10 cellular contexts compared by ENCODE assay signal in the genomic region with DNA sequence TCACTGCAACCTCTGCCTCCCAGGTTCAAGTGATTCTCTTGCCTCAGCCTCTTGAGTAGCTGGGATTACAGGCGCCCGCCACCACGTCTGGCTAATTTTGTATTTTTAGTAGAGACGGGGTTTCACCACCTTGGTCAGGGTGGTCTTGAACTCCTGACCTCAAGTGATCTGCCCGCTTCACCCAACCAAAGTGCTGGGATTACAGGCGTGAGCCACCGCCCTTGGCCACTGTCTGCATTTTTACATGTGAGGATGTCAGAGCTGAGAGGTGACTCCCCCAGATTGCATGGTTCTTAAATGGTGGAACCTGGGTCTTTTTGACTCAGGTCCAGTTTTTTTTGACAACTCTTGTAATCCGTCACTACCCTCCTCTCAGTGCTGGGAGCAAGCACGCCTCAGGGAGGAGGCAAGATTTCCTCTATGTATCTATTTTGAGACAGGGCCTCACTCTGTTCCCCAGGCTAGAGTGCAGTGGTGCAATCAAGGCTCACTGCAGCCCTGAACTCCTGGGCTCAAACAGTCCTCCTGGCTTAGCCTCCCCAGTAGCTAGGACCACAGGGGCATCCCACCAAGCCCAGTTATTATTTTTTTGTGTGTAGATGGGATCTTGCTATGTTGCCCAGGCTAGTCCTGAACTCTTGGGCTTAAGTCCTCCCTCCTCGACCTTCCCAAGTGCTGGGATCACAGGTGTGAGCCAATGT. TPM values are rescaled to one million over a fixed set of nuclear protein-coding genes. Genes with fewer than 3 reads are reported as not detected.
DNase-seq lines count a peak whose midpoint lies in the region; ATAC-seq, FAIRE-seq and TF ChIP-seq lines count a peak whose summit lies in the region.
"Had no signal": no experiment of that assay in that cellular context is flagged by ENCODE, and none has a peak within 500 bp of the region (broad histone marks: within the 10 kb centered on the region; RNA-seq: fewer than 3 reads in every experiment).

No MANE protein-coding gene starts in this region.

- FAIRE-seq in pancreas (lab: Jason Lieb, UNC): no peak

- WGBS in pancreas, 2 donors: 89 to 95% methylated on average over 10 of the region's 10 CpGs

- no peaks in the 10 kb centered on the region for H3K27me3 ChIP-seq in CD8-positive, alpha-beta T cell (ENCODE audit: insufficient read depth, low read length)
- no peaks in the 10 kb centered on the region for H3K27me3 ChIP-seq in OCI-LY1 (ENCODE audit: insufficient read depth, low read length)
- no peaks in the 10 kb centered on the region for H3K27me3 ChIP-seq in endocrine pancreas (ENCODE audit: control insufficient read depth, insufficient read depth, low read length)
- no peaks in the 10 kb centered on the region for H3K27me3 ChIP-seq in pancreas

- H3K9me2 ChIP-seq in OCI-LY1 (ENCODE audit: low read depth, low read length): no peaks in the 10 kb centered on the region

- DNase-seq in CD8-positive, alpha-beta T cell: no peak
- DNase-seq in pancreas (peak in 1 of 6 donors; percentile 15), epidermal melanocyte (ENCODE audit: insufficient read length, low spot score) (no peak), GDM1 (lab: John Stamatoyannopoulos, UW) (no peak), DMS153 treated with DMSO at 0.1 percent for 48 hours (lab: John Stamatoyannopoulos, UW; ENCODE audit: unreplicated experiment) (no peak)
- DNase-seq: amniotic stem cell; stimulated activated CD4-positive, alpha-beta T cell treated with anti-CD3 and anti-CD28 coated beads, Interleukin-2, amount 100 ng/mL, for 48 hours had no signal

- intact Hi-C loops in CD8-positive, alpha-beta T cell (cut with DNase I, micrococcal nuclease): loop anchor here (1.0 to 10.0 kb wide), 4 partner anchors 21 to 439 kb away; a partner anchor contains a TSS
- intact Hi-C loops in pancreas (cut with DNase I): no loop called here

- no peaks in the 10 kb centered on the region for H3K9me3 Mint-ChIP-seq in CD8-positive, alpha-beta T cell

- H3K9ac ChIP-seq in OCI-LY1 (ENCODE audit: low read length) (peak overlapping the region; percentile 91), endocrine pancreas (ENCODE audit: control insufficient read depth, insufficient read depth, low read length) (no peak overlapping the region)

- ATAC-seq in CD8-positive, alpha-beta T cell: no peak
- ATAC-seq in pancreas (no peak), HG03457 (IDR thresholded peaks at IDR 0.05; ENCODE audit: unreplicated experiment) (no peak)

- no peaks in the 10 kb centered on the region for H3K36me3 ChIP-seq in CD8-positive, alpha-beta T cell (ENCODE audit: insufficient read depth, low read length)
- H3K36me3 ChIP-seq in OCI-LY1 (ENCODE audit: insufficient read depth, low read length): peaks cover 26% of the 10 kb centered on the region
- H3K36me3 ChIP-seq in endocrine pancreas (ENCODE audit: control insufficient read depth, insufficient read depth, low read length): no peaks in the 10 kb centered on the region
- peaks cover 0 to 19% (median 13%) of the 10 kb centered on the region in 3 donors for H3K36me3 ChIP-seq in pancreas

- peak overlapping the region; percentile 98 for H3K4me3 Mint-ChIP-seq in CD8-positive, alpha-beta T cell

- peaks cover 41% of the 10 kb centered on the region for H3K36me3 Mint-ChIP-seq in CD8-positive, alpha-beta T cell

- H2AFZ ChIP-seq in OCI-LY1 (ENCODE audit: low read length): no peak overlapping the region

- H3K27ac Mint-ChIP-seq in CD8-positive, alpha-beta T cell: peak overlapping the region; percentile 99

- H3K4me3 ChIP-seq in CD8-positive, alpha-beta T cell (ENCODE audit: low read depth, low read length): peak overlapping the region; percentile 94
- H3K4me3 ChIP-seq in OCI-LY1 (ENCODE audit: low read depth, low read length, poor library complexity, severe bottlenecking) (peak overlapping the region; percentile 82), endocrine pancreas (ENCODE audit: control insufficient read depth, insufficient read depth, low read length) (peak overlapping the region; percentile 58), pancreas (peak overlapping the region in 3 of 4 donors; percentile 88 to 97 (median 90))

- no peak for TF ChIP-seq CTCF in CD8-positive, alpha-beta T cell (IDR thresholded peaks at IDR 0.05)
- TF ChIP-seq CTCF in OCI-LY1 (IDR thresholded peaks at IDR 0.05; ENCODE audit: low read length) (no peak), pancreas (IDR thresholded peaks at IDR 0.05) (no peak)

- POLR2A ChIA-PET in CD8-positive, alpha-beta T cell (lab: Charles Lee): interaction anchor here (2.6 to 4.0 kb wide), 2 partner anchors 14 to 22 kb away, joined by 21 to 106 read pairs; a partner anchor contains a TSS

- H3K4me1 ChIP-seq in CD8-positive, alpha-beta T cell (ENCODE audit: insufficient read depth, low read length): peaks cover 41% of the 10 kb centered on the region
- H3K4me1 ChIP-seq in OCI-LY1 (ENCODE audit: insufficient read depth, low read length, severe bottlenecking) (peaks cover 40% of the 10 kb centered on the region), endocrine pancreas (ENCODE audit: control insufficient read depth, insufficient read depth, low read length) (no peaks in the 10 kb centered on the region), pancreas (peaks cover 8 to 30% (median 20%) of the 10 kb centered on the region in 3 donors)

- peak overlapping the region; percentile 64 for H3K4me2 ChIP-seq in OCI-LY1 (ENCODE audit: low read length)

- no peaks in the 10 kb centered on the region for H3K9me3 ChIP-seq in CD8-positive, alpha-beta T cell (ENCODE audit: low read length)
- H3K9me3 ChIP-seq in OCI-LY1 (ENCODE audit: low read length) (no peaks in the 10 kb centered on the region), endocrine pancreas (ENCODE audit: control insufficient read depth, low read length) (no peaks in the 10 kb centered on the region), pancreas (no peaks in the 10 kb centered on the region)

- H3F3A ChIP-seq in OCI-LY1 (ENCODE audit: insufficient read depth, low read length): no peaks in the 10 kb centered on the region

- peaks cover 35% of the 10 kb centered on the region for H3K4me1 Mint-ChIP-seq in CD8-positive, alpha-beta T cell (ENCODE audit: low read depth)

- no peaks in the 10 kb centered on the region for H3K27me3 Mint-ChIP-seq in CD8-positive, alpha-beta T cell (ENCODE audit: low read depth)

- peaks cover 37% of the 10 kb centered on the region for H3K79me2 ChIP-seq in OCI-LY1 (ENCODE audit: insufficient read depth, low read length)

- CTCF ChIA-PET in CD8-positive, alpha-beta T cell (lab: Charles Lee): interaction anchor here (0.8 kb wide), 1 partner anchor 17 kb away, joined by 3 read pairs; no protein-coding TSS in a partner anchor

- H4K20me1 ChIP-seq in OCI-LY1 (ENCODE audit: insufficient read depth, low read length): peaks cover 2% of the 10 kb centered on the region; the same call in 1 of the 2 replicates

- H3K27ac ChIP-seq in CD8-positive, alpha-beta T cell (ENCODE audit: low read depth, low read length): peak overlapping the region; percentile 93
- H3K27ac ChIP-seq in OCI-LY1 (ENCODE audit: low read depth, low read length, poor library complexity, severe bottlenecking) (peak overlapping the region; percentile 77), pancreas (peak overlapping the region in 3 of 4 donors; percentile 87 to 94 (median 87))

RNA-seq across cellular contexts. Expression of a gene that starts 1.2 kb away (rescaled TPM):
- total RNA-seq in CD8-positive, alpha-beta T cell: 100 to 1,000 TPM; 491 to 496 TPM
- 10 to 100 TPM; 39.2 to 83.5 (median 50.0) TPM for total RNA-seq in pancreas
- 100 to 1,000 TPM; 139 to 179 TPM for polyA plus RNA-seq in pancreas

RNA-seq across cellular contexts. Expression of a gene that starts 6.6 kb away (rescaled TPM):
- 1 to 10 TPM; 3.9 to 4.1 TPM for total RNA-seq in CD8-positive, alpha-beta T cell
- 10 to 100 TPM; 24.1 to 36.6 (median 33.1) TPM for total RNA-seq in pancreas
- 10 to 100 TPM; 41.7 to 57.6 TPM for polyA plus RNA-seq in pancreas

RNA-seq across cellular contexts. Expression of a gene that starts 15.8 kb away (rescaled TPM):
- 1 to 10 TPM; 2.1 TPM for total RNA-seq in CD8-positive, alpha-beta T cell
- total RNA-seq in pancreas: 1 to 10 TPM in 5 of 6 donors, under 1 TPM in 1; 0.83 to 3.2 (median 2.1) TPM
- 1 to 10 TPM; 5.2 to 6.3 TPM for polyA plus RNA-seq in pancreas

RNA-seq across cellular contexts. Expression of a gene that starts 21.2 kb away (rescaled TPM):
- 10 to 100 TPM; 23.4 to 26.6 TPM for total RNA-seq in CD8-positive, alpha-beta T cell
- total RNA-seq in pancreas: 10 to 100 TPM; 11.9 to 20.8 (median 13.9) TPM
- 10 to 100 TPM; 34.4 to 34.6 TPM for polyA plus RNA-seq in pancreas

RNA-seq across cellular contexts. Expression of a gene that starts 21.9 kb away (rescaled TPM):
- total RNA-seq in CD8-positive, alpha-beta T cell: 1 to 10 TPM; 7.7 to 9.1 TPM
- 10 to 100 TPM in 1 of 6 donors, 1 to 10 TPM in 5; 1.2 to 10.9 (median 3.3) TPM for total RNA-seq in pancreas
- polyA plus RNA-seq in pancreas: 1 to 10 TPM; 2.2 to 4.1 TPM

Comparison
In these comparisons a context has a peak if more than half of its experiments do, and no peak if none do; other contexts are left out.
1. RNA of a gene that starts 1.2 kb away (total RNA-seq): 491 to 496 TPM in CD8-positive, alpha-beta T cell; 39.2 to 83.5 TPM in pancreas; every median in the first group is over 4 times any median in the second.
2. RNA of a gene that starts 6.6 kb away (total RNA-seq): 24.1 to 36.6 TPM in pancreas; 3.9 to 4.1 TPM in CD8-positive, alpha-beta T cell; every median in the first group is over 4 times any median in the second.
3. intact Hi-C loops: an anchor here in CD8-positive, alpha-beta T cell (1.0 to 10.0 kb wide); none called in pancreas.
4. Peak in every context shown above with its lines, with median percentiles within 50 percentile points of each other: H3K27ac ChIP-seq and H3K4me3 ChIP-seq.